ENCODE assay signal across 8 cellular contexts in the genomic region with DNA sequence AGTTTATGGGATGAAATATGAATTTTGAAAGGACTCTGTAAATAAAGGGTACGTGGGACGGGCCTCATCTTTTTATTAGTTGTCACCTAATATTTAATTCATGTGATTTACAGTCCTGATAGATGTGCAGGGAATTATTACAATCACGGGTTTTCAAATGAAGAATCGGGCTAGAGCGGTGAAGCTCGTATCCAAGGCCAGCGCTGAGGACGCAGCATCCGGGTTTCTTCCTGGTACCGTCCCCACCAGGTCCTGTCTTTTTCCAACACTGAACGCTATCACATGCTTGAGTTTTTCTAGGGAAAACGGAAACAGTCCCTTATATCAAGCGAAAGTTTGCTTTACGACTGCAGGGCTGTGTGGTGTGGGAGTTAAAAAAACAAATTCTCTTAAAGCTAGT. TPM values are rescaled to one million over a fixed set of nuclear protein-coding genes. Genes with fewer than 3 reads are reported as not detected.
DNase-seq lines count a peak whose midpoint lies in the region; ATAC-seq and TF ChIP-seq lines count a peak whose summit lies in the region.

No MANE protein-coding gene starts in this region.

- H3K4me2 ChIP-seq in IMR-90 (ENCODE audit: low read depth, low read length), result peak overlapping the region; percentile 86

- H3K23ac ChIP-seq in IMR-90 (ENCODE audit: low read depth, low read length), result peak overlapping the region; percentile 71; the same call in 1 of the 2 replicates

- H3K27me3 Mint-ChIP-seq in activated T-helper 17 cell treated with anti-CD3 and anti-CD28 coated beads, Interleukin-2, amount 50 U/mL, for 72 hours, result no peaks in the 10 kb centered on the region
- peaks cover 5% of the 10 kb centered on the region for H3K27me3 Mint-ChIP-seq in glutamatergic neuron (ENCODE audit: unreplicated experiment)

- H2BK120ac ChIP-seq in IMR-90 (ENCODE audit: low read depth, low read length), result no peak overlapping the region

- H4K5ac ChIP-seq in IMR-90 (ENCODE audit: low read depth, low read length), result peak overlapping the region; percentile 70; the same call in 1 of the 2 replicates

- H3K4ac ChIP-seq in IMR-90 (ENCODE audit: low read depth, low read length), result peak overlapping the region; percentile 61; the same call in 1 of the 2 replicates

- no peaks in the 10 kb centered on the region for H3K27me3 ChIP-seq in IMR-90 (ENCODE audit: control insufficient read depth, insufficient read depth, low read length)

- BruUV-seq in IMR-90 (replicated peaks; lab: Mats Ljungman, UMichigan), result no TSS peak

- TF ChIP-seq RAD21 in IMR-90 (IDR thresholded peaks at IDR 0.05; ENCODE audit: low read length), result no peak

- peaks cover 4% of the 10 kb centered on the region for H3K4me1 Mint-ChIP-seq in activated T-helper 17 cell treated with anti-CD3 and anti-CD28 coated beads, Interleukin-2, amount 50 U/mL, for 72 hours
- peaks cover 7% of the 10 kb centered on the region for H3K4me1 Mint-ChIP-seq in glutamatergic neuron (ENCODE audit: low read depth, unreplicated experiment)

- intact Hi-C loops in IMR-90 (cut with micrococcal nuclease), result no loop called here

- H3K4me3 ChIP-seq in IMR-90 (ENCODE audit: insufficient read depth, low read depth, low read length), result peak overlapping the region; percentile 59

- peak overlapping the region; percentile 99 for H3K4me3 Mint-ChIP-seq in activated T-helper 17 cell treated with anti-CD3 and anti-CD28 coated beads, Interleukin-2, amount 50 U/mL, for 72 hours
- peak overlapping the region; percentile 92 for H3K4me3 Mint-ChIP-seq in glutamatergic neuron (ENCODE audit: unreplicated experiment)

- H3K9me1 ChIP-seq in IMR-90 (ENCODE audit: insufficient read depth, low read length), result peaks cover 12% of the 10 kb centered on the region; the same call in 1 of the 2 replicates

- CTCF ChIA-PET in IMR-90 (lab: Yijun Ruan, JAX), result interaction anchor here (0.5 kb wide), 1 partner anchor 119 kb away, joined by 4 read pairs; no protein-coding TSS in a partner anchor

- H3K36me3 Mint-ChIP-seq in activated T-helper 17 cell treated with anti-CD3 and anti-CD28 coated beads, Interleukin-2, amount 50 U/mL, for 72 hours (ENCODE audit: low read depth), result peaks cover 49% of the 10 kb centered on the region
- H3K36me3 Mint-ChIP-seq in glutamatergic neuron (ENCODE audit: unreplicated experiment), result peaks cover under 1% of the 10 kb centered on the region

- peak overlapping the region; percentile 39 for H3K14ac ChIP-seq in IMR-90 (replicated peaks; ENCODE audit: low read depth, low read length)

- H3K9ac ChIP-seq in IMR-90 (ENCODE audit: low read depth, low read length), result peak overlapping the region; percentile 80

- dilution Hi-C loops in IMR-90 (cut with HindIII; ENCODE audit: low sequenced_read_pairs, unreplicated experiment), result no loop called here

- POLR2A ChIA-PET in IMR-90 (lab: Charles Lee; ENCODE audit: unreplicated experiment), result no interaction called here

- WGBS in IMR-90 (ENCODE audit: extremely low coverage in 2 of 2, insufficient read length in 1 of 2), 2 experiments, result no CpG with 5 or more reads among the region's 14 CpGs

- no peak overlapping the region for H2BK15ac ChIP-seq in IMR-90 (ENCODE audit: low read depth, low read length)

- no peak overlapping the region for H4K91ac ChIP-seq in IMR-90 (ENCODE audit: insufficient read depth, low read depth, low read length)

- DNase-seq in CD1c-positive myeloid dendritic cell (ENCODE audit: extremely low spot score) (peak; percentile 76), IMR-90 (peak; percentile 53), glutamatergic neuron (no peak), nucleus accumbens (lab: John Stamatoyannopoulos, UW) (peak in 31 of 56 donors; percentile 6 to 66 (median 31)), HuH-7 (ENCODE audit: low spot score) (no peak)

- H3K4me1 ChIP-seq in IMR-90 (ENCODE audit: control insufficient read depth, insufficient read depth, low read length), result peaks cover 6% of the 10 kb centered on the region

- H3K9me3 Mint-ChIP-seq in activated T-helper 17 cell treated with anti-CD3 and anti-CD28 coated beads, Interleukin-2, amount 50 U/mL, for 72 hours, result no peaks in the 10 kb centered on the region
- H3K9me3 Mint-ChIP-seq in glutamatergic neuron (ENCODE audit: unreplicated experiment), result peaks cover 14% of the 10 kb centered on the region

- H4K8ac ChIP-seq in IMR-90 (ENCODE audit: low read depth in 2 of 2, low read length in 2 of 2), result peak overlapping the region; percentile 75 to 99; a peak in 3 of 4 replicates

- no peak overlapping the region; the same call in 1 of the 2 replicates for H2AK5ac ChIP-seq in IMR-90 (ENCODE audit: low read depth, low read length)

- no peak overlapping the region for H3K18ac ChIP-seq in IMR-90 (ENCODE audit: low read depth, low read length)

- H2AFZ ChIP-seq in IMR-90 (replicated peaks; ENCODE audit: low read length, poor library complexity), result peak overlapping the region; percentile 98

- H2BK5ac ChIP-seq in IMR-90 (ENCODE audit: low read depth, low read length, poor library complexity, severe bottlenecking), result peak overlapping the region; percentile 10

- no peak overlapping the region for H2AK9ac ChIP-seq in IMR-90 (replicated peaks; ENCODE audit: low read depth, low read length, poor library complexity)

- peaks cover 17% of the 10 kb centered on the region for H3K36me3 ChIP-seq in IMR-90 (ENCODE audit: control insufficient read depth, insufficient read depth, low read length)

- no peak for TF ChIP-seq POLR2A in IMR-90 (IDR thresholded peaks at IDR 0.05; ENCODE audit: low read depth, low read length)

- no peaks in the 10 kb centered on the region for H4K20me1 ChIP-seq in IMR-90 (ENCODE audit: insufficient read depth, low read length)

- H3K27ac Mint-ChIP-seq in activated T-helper 17 cell treated with anti-CD3 and anti-CD28 coated beads, Interleukin-2, amount 50 U/mL, for 72 hours, result peak overlapping the region; percentile 98
- H3K27ac Mint-ChIP-seq in glutamatergic neuron (ENCODE audit: unreplicated experiment), result peak overlapping the region; percentile 95

- H3K27ac ChIP-seq in IMR-90 (ENCODE audit: insufficient read depth, low read length), result peak overlapping the region; percentile 35; the same call in 1 of the 2 replicates

- H3K56ac ChIP-seq in IMR-90 (ENCODE audit: extremely low read depth, insufficient read depth, low read length), result no peak overlapping the region

- H3K9me3 ChIP-seq in IMR-90 (ENCODE audit: control insufficient read depth, insufficient read depth, low read length), result no peaks in the 10 kb centered on the region

- in situ Hi-C loops in IMR-90 (cut with MboI; ENCODE audit: low sequenced_read_pairs), result no loop called here

- peaks cover 19 to 43% of the 10 kb centered on the region in 2 experiments for H3K79me1 ChIP-seq in IMR-90 (ENCODE audit: low read depth in 1 of 2, low read length in 2 of 2)

- no peak for TF ChIP-seq CTCF in IMR-90 (conservative IDR thresholded peaks at IDR 0.05; ENCODE audit: low read depth, low read length)
- no peak for TF ChIP-seq CTCF in glutamatergic neuron (IDR thresholded peaks at IDR 0.05; ENCODE audit: partially characterized antibody, unreplicated experiment)

- H2BK20ac ChIP-seq in IMR-90 (ENCODE audit: low read depth, low read length), result no peak overlapping the region

- ATAC-seq in IMR-90 (ENCODE audit: low read depth), result peak; percentile 10; the same call in 1 of the 2 replicates
- ATAC-seq in activated T-helper 17 cell treated with anti-CD3 and anti-CD28 coated beads, Interleukin-2, amount 50 U/mL, for 72 hours (replicated peaks), result no peak
- no peak for ATAC-seq in HG02588 (IDR thresholded peaks at IDR 0.05; ENCODE audit: unreplicated experiment)
- no peak for ATAC-seq in GM19455 (IDR thresholded peaks at IDR 0.05; ENCODE audit: unreplicated experiment)

TF ChIP-seq in IMR-90, 13 proteins besides CTCF, POLR2A, EP300 and RAD21 (continues in another document):
- TF ChIP-seq NFE2L2 (IDR thresholded peaks at IDR 0.05; ENCODE audit: low read depth, low read length) (no peak), MXI1 (IDR thresholded peaks at IDR 0.05; ENCODE audit: borderline replicate concordance, low read depth, low read length) (peak; percentile 20; the same call in 1 of the 2 replicates), RFX5 (IDR thresholded peaks at IDR 0.05; ENCODE audit: low read depth, low read length) (no peak)

RNA-seq across cellular contexts. Expression of gene SMDT1, which starts 0.8 kb away (rescaled TPM):
- total RNA-seq in IMR-90 (2012; rRNA removed) (2.3 and 2.5 TPM in 2 replicates), glutamatergic neuron (ENCODE audit: unreplicated experiment) (62.0 TPM)
- polyA plus RNA-seq in IMR-90 (2012; rRNA removed), result 15.0 and 15.7 TPM in 2 replicates
- 36.6 and 66.3 TPM in 2 replicates for polyA plus RNA-seq in IMR-90 (2012; cell fraction: cytosol; rRNA removed)
- 14.4 and 15.5 TPM in 2 replicates for polyA plus RNA-seq in IMR-90 (2012; cell fraction: nucleus; rRNA removed; ENCODE audit: low replicate concordance)
- total RNA-seq in activated T-helper 17 cell treated with anti-CD3 and anti-CD28 coated beads, Interleukin-2, amount 50 U/mL, for 72 hours, result 10 to 100 TPM; 34.7 to 66.2 TPM

RNA-seq across cellular contexts. Expression of gene PHETA2, which starts 6.2 kb away (rescaled TPM):
- total RNA-seq in IMR-90 (2012; rRNA removed) (6.1 and 6.5 TPM in 2 replicates), glutamatergic neuron (ENCODE audit: unreplicated experiment) (0.88 TPM)
- polyA plus RNA-seq in IMR-90 (2012; rRNA removed), result 10.0 and 10.9 TPM in 2 replicates
- 8.8 and 10.2 TPM in 2 replicates for polyA plus RNA-seq in IMR-90 (2012; cell fraction: cytosol; rRNA removed)
- 16.5 and 17.8 TPM in 2 replicates for polyA plus RNA-seq in IMR-90 (2012; cell fraction: nucleus; rRNA removed; ENCODE audit: low replicate concordance)
- 1 to 10 TPM; 2.5 to 3.4 TPM for total RNA-seq in activated T-helper 17 cell treated with anti-CD3 and anti-CD28 coated beads, Interleukin-2, amount 50 U/mL, for 72 hours

RNA-seq across cellular contexts. Expression of gene NAGA, which starts 9.7 kb away (rescaled TPM):
- total RNA-seq in IMR-90 (2012; rRNA removed), result 34.4 and 44.8 TPM in 2 replicates
- 34.3 and 38.6 TPM in 2 replicates for polyA plus RNA-seq in IMR-90 (2012; rRNA removed)
- 21.6 and 37.4 TPM in 2 replicates for polyA plus RNA-seq in IMR-90 (2012; cell fraction: cytosol; rRNA removed)
- 13.4 and 23.8 TPM in 2 replicates for polyA plus RNA-seq in IMR-90 (2012; cell fraction: nucleus; rRNA removed; ENCODE audit: low replicate concordance)
- total RNA-seq in activated T-helper 17 cell treated with anti-CD3 and anti-CD28 coated beads, Interleukin-2, amount 50 U/mL, for 72 hours, result 10 to 100 TPM; 30.7 to 34.8 TPM
- 13.0 TPM for total RNA-seq in glutamatergic neuron (ENCODE audit: unreplicated experiment)

RNA-seq across cellular contexts. Expression of gene NDUFA6, which starts 10.3 kb away (rescaled TPM):
- total RNA-seq in IMR-90 (2012; rRNA removed), result 48.8 and 92.2 TPM in 2 replicates
- 81.4 and 89.0 TPM in 2 replicates for polyA plus RNA-seq in IMR-90 (2012; rRNA removed)
- 53.5 and 88.0 TPM in 2 replicates for polyA plus RNA-seq in IMR-90 (2012; cell fraction: cytosol; rRNA removed)
- 10.8 and 36.2 TPM in 2 replicates for polyA plus RNA-seq in IMR-90 (2012; cell fraction: nucleus; rRNA removed; ENCODE audit: low replicate concordance)
- 10 to 100 TPM; 59.1 to 81.7 TPM for total RNA-seq in activated T-helper 17 cell treated with anti-CD3 and anti-CD28 coated beads, Interleukin-2, amount 50 U/mL, for 72 hours
- total RNA-seq in glutamatergic neuron (ENCODE audit: unreplicated experiment), result 90.1 TPM

RNA-seq across cellular contexts. Expression of gene CYP2D6, which starts 50.3 kb away (rescaled TPM):
- total RNA-seq in IMR-90 (2012; rRNA removed) (under 0.01 TPM in 2 replicates), glutamatergic neuron (ENCODE audit: unreplicated experiment) (15.9 TPM)
- polyA plus RNA-seq in IMR-90 (2012; rRNA removed), result 0.24 TPM in 2 replicates
- 0.07 TPM in 1 of 2 replicates, not detected in the other for polyA plus RNA-seq in IMR-90 (2012; cell fraction: cytosol; rRNA removed)
- polyA plus RNA-seq in IMR-90 (2012; cell fraction: nucleus; rRNA removed; ENCODE audit: low replicate concordance), result 4.5 and 8.7 TPM in 2 replicates
- total RNA-seq in activated T-helper 17 cell treated with anti-CD3 and anti-CD28 coated beads, Interleukin-2, amount 50 U/mL, for 72 hours, result 1 to 10 TPM; 5.5 to 6.3 TPM

Comparison
In these comparisons a context has a peak if more than half of its experiments do, and no peak if none do; other contexts are left out.
1. DNase-seq: peak in CD1c-positive myeloid dendritic cell (single experiment), IMR-90 (single experiment) and nucleus accumbens (31 of 56); none in glutamatergic neuron (single experiment) and HuH-7 (single experiment).
2. RNA of gene SMDT1, which starts 0.8 kb away (total RNA-seq): 34.7 to 66.2 TPM in activated T-helper 17 cell treated with anti-CD3 and anti-CD28 coated beads, Interleukin-2, amount 50 U/mL, for 72 hours and 62.0 TPM in glutamatergic neuron (single experiment); 2.3 to 2.5 TPM in IMR-90; every median in the first group is over 10 times any median in the second.